ENCODE assay signal across 1 cellular context in the genomic region with DNA sequence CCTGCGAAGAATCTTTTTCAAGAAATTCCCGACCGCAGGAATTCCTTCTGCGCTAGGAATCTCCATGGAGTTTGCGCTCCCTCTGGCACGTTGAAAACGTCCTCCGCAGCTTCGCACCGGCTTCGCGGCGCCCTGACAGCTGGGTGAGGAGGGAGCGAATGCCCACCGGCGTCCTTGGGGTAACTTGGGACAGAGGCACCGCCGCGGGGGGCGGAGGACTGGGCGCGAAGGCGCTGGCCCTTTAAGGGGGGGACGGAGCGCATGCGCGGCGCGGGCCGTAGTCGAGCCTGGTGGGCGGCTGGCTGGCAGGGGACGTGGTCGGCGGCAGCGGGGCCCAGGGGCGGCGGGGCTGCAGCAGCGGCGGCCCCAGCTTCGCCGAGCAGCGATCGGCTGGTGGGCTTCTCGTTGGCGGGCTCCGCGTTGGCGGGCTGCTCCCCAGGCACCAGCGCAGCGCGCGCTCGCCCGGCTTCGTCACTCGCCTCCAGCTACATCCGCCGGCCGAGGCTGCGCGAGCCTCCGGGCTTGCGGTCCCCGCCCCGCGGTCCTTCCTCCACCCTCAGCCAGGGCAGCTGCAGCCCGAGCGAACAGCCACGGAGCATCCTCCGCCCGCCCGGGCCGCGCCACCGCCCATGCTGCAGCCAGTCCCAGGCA.
TF ChIP-seq lines count a peak whose summit lies in the region.

A gene (plus strand): TSS at position 271 of the 651 bp plus-strand sequence. CDS start 1,354 bp downstream, outside the sequence.

TF ChIP-seq in HCT116, 20 proteins besides CTCF, POLR2A, EP300 and RAD21 (continued from another document):
- TF ChIP-seq, protein P1, sequence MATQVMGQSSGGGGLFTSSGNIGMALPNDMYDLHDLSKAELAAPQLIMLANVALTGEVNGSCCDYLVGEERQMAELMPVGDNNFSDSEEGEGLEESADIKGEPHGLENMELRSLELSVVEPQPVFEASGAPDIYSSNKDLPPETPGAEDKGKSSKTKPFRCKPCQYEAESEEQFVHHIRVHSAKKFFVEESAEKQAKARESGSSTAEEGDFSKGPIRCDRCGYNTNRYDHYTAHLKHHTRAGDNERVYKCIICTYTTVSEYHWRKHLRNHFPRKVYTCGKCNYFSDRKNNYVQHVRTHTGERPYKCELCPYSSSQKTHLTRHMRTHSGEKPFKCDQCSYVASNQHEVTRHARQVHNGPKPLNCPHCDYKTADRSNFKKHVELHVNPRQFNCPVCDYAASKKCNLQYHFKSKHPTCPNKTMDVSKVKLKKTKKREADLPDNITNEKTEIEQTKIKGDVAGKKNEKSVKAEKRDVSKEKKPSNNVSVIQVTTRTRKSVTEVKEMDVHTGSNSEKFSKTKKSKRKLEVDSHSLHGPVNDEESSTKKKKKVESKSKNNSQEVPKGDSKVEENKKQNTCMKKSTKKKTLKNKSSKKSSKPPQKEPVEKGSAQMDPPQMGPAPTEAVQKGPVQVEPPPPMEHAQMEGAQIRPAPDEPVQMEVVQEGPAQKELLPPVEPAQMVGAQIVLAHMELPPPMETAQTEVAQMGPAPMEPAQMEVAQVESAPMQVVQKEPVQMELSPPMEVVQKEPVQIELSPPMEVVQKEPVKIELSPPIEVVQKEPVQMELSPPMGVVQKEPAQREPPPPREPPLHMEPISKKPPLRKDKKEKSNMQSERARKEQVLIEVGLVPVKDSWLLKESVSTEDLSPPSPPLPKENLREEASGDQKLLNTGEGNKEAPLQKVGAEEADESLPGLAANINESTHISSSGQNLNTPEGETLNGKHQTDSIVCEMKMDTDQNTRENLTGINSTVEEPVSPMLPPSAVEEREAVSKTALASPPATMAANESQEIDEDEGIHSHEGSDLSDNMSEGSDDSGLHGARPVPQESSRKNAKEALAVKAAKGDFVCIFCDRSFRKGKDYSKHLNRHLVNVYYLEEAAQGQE (IDR thresholded peaks at IDR 0.05; ENCODE audit: low read depth): no peak
- peak; percentile 84 for TF ChIP-seq POLR2AphosphoS5 (IDR thresholded peaks at IDR 0.05; ENCODE audit: low read depth, low read length)
- TF ChIP-seq, protein P2, sequence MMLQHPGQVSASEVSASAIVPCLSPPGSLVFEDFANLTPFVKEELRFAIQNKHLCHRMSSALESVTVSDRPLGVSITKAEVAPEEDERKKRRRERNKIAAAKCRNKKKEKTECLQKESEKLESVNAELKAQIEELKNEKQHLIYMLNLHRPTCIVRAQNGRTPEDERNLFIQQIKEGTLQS (IDR thresholded peaks at IDR 0.05): no peak
- TF ChIP-seq, protein P3, sequence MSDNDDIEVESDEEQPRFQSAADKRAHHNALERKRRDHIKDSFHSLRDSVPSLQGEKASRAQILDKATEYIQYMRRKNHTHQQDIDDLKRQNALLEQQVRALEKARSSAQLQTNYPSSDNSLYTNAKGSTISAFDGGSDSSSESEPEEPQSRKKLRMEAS (IDR thresholded peaks at IDR 0.05): peak; percentile 36; the same call in 1 of the 2 replicates
TF ChIP-seq in HCT116: peak in this region for 3.
